Comparison of ENCODE assay signal across 27 cellular contexts in the genomic region with DNA sequence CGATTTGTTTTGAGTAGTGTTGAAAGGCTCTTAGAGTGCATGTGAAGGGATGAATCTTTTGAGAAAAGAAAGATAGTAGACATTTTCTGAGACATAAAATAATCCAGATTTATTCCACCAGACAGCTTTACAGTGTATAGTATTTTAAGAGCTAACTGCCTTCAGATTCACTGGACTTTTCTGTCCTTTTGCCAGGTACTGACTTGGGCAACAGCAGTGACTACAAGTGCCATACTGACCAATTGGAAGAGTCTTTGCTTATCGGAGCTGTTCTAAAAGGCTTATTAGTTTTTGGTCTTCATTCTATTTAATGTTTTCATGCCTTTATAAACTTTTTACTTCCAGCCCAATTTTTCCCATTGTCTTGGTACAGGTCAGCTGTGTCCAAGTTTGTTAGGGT.
"Had no signal": no experiment of that assay in that cellular context is flagged by ENCODE, and none has a peak within 500 bp of the region (broad histone marks: within the 10 kb centered on the region; RNA-seq: fewer than 3 reads in every experiment).

No MANE protein-coding gene starts in this region.

- H3K27me3 ChIP-seq: ovary, right lobe of liver, sigmoid colon, stomach, suprapubic skin, testis, tibial nerve, upper lobe of left lung, vagina had no signal

- H2AFZ ChIP-seq: parathyroid adenoma had no signal

- ATAC-seq: naive thymus-derived CD8-positive, alpha-beta T cell; natural killer cell treated with Interleukin-12 subunit alpha and Interleukin-12 subunit beta and Interleukin-15 and Interleukin-18, amount 100 ng/mL, for 72 hours; stimulated activated effector memory CD8-positive, alpha-beta T cell treated with anti-CD3 and anti-CD28 coated beads, Interleukin-12 subunit alpha, Interleukin-12 subunit beta, amount 100 ng/mL, for 72 hours; stimulated activated naive B cell treated with anti-CD40 and anti-IgM and Interleukin-4, amounts not matched to agents 10 μg/mL and 1 μg/mL and 100 μg/mL, for 72 hours had no signal

- H3K4me3 ChIP-seq: ovary, psoas muscle, right lobe of liver, sigmoid colon, stomach, suprapubic skin, testis, tibial nerve, upper lobe of left lung, vagina had no signal

- H3K4me1 ChIP-seq: parathyroid adenoma, psoas muscle, right lobe of liver, testis had no signal

- H3K9me3 ChIP-seq: ovary, psoas muscle, right lobe of liver, sigmoid colon, stomach, suprapubic skin, testis, tibial nerve, upper lobe of left lung, vagina had no signal

- H3K27ac ChIP-seq: ovary, parathyroid adenoma, psoas muscle, right lobe of liver, sigmoid colon, stomach, suprapubic skin, testis, tibial nerve, upper lobe of left lung, vagina had no signal

- H3K36me3 ChIP-seq: ovary, right lobe of liver, sigmoid colon, suprapubic skin, tibial nerve, vagina had no signal

- DNase-seq: naive thymus-derived CD8-positive, alpha-beta T cell; nephron progenitor cell; occipital lobe; ovary; posterior cingulate gyrus; psoas muscle; right cardiac atrium; right lobe of liver; sigmoid colon; small intestine; stimulated activated CD4-positive, alpha-beta T cell treated with anti-CD3 and anti-CD28 coated beads, Interleukin-15, amount 100 ng/mL, for 24 hours; stimulated activated CD4-positive, alpha-beta T cell treated with anti-CD3 and anti-CD28 coated beads, Interleukin-2, amount 100 ng/mL, for 24 hours; stimulated activated CD4-positive, alpha-beta T cell treated with anti-CD3 and anti-CD28 coated beads, Interleukin-2, amount 100 ng/mL, for 48 hours; stimulated activated CD4-positive, alpha-beta T cell treated with anti-CD3 and anti-CD28 coated beads, Interleukin-4, amount 100 ng/mL, for 24 hours; stimulated activated naive B cell treated with anti-CD40 and anti-IgM and Interleukin-4, amounts not matched to agents 10 μg/mL and 1 μg/mL and 100 μg/mL, for 72 hours; stimulated activated naive CD4-positive, alpha-beta T cell treated with Interleukin-2 at 50 U/mL for 16 hours; stomach; substantia nigra; testis; trophoblast cell; upper lobe of left lung had no signal
